7 cellular contexts compared by ENCODE assay signal in genomic region chr18:49524951-49525350, GRCh38. TPM values are rescaled to one million over a fixed set of nuclear protein-coding genes. Genes with fewer than 3 reads are reported as not detected.
"Had no signal": no experiment of that assay in that cellular context is flagged by ENCODE, and none has a peak within 500 bp of the region (broad histone marks: within the 10 kb centered on the region; RNA-seq: fewer than 3 reads in every experiment).

No MANE protein-coding gene starts in this region.

- H3K9me3 ChIP-seq: HAP-1 had no signal

- H3K4me3 Mint-ChIP-seq: HFFc6 had no signal

- H3K27ac ChIP-seq: GM23248, HL-60 had no signal

- H3K9me3 Mint-ChIP-seq: HFFc6 had no signal

- DNase-seq: GM23248, GOT3, H7, HFFc6, IMR-90 had no signal

- H3K27ac Mint-ChIP-seq: HFFc6 had no signal

- H3K9ac ChIP-seq: GM23248 had no signal

- H3K36me3 ChIP-seq: HAP-1 had no signal

- H3K4me3 ChIP-seq: GM23248, HAP-1 had no signal

- H2AFZ ChIP-seq: GM23248 had no signal

RNA-seq across cellular contexts. Expression of gene LIPG, which starts 36.9 kb away (rescaled TPM):
- total RNA-seq: HFFc6 had no signal
